ENCODE assay signal across 18 cellular contexts in genomic region chr11:47256374-47256773, GRCh38. TPM values are rescaled to one million over a fixed set of nuclear protein-coding genes. Genes with fewer than 3 reads are reported as not detected.
DNase-seq lines count a peak whose midpoint lies in the region; ATAC-seq and TF ChIP-seq lines count a peak whose summit lies in the region.
"Had no signal": no experiment of that assay in that cellular context is flagged by ENCODE, and none has a peak within 500 bp of the region (broad histone marks: within the 10 kb centered on the region; RNA-seq: fewer than 3 reads in every experiment).

No MANE protein-coding gene starts in this region.

- H3K4me3 Mint-ChIP-seq in T-helper 17 cell (no peak overlapping the region), nephron (no peak overlapping the region)
- H3K4me3 Mint-ChIP-seq in stimulated activated effector memory CD8-positive, alpha-beta T cell treated with anti-CD3 and anti-CD28 coated beads, Interleukin-12 subunit alpha, Interleukin-12 subunit beta, amount 100 ng/mL, for 72 hours, result no peak overlapping the region

- H3K27me3 Mint-ChIP-seq in T-helper 17 cell (no peaks in the 10 kb centered on the region), nephron (ENCODE audit: low read depth) (no peaks in the 10 kb centered on the region)

- ATAC-seq in T-helper 17 cell (no peak), HG02885 (IDR thresholded peaks at IDR 0.05; ENCODE audit: poor library complexity, unreplicated experiment) (no peak)
- ATAC-seq in stimulated activated effector memory CD8-positive, alpha-beta T cell treated with anti-CD3 and anti-CD28 coated beads, Interleukin-12 subunit alpha, Interleukin-12 subunit beta, amount 100 ng/mL, for 72 hours, result no peak

- POLR2A ChIA-PET in HEK293 (lab: Yijun Ruan, JAX), result interaction anchor here (1.7 kb wide), 1 partner anchor 8 kb away, joined by 9 read pairs; the partner anchor contains the start of gene ACP2

- H3K27ac ChIP-seq in HEK293 (ENCODE audit: extremely low read depth, low read depth, low read length), result no peak overlapping the region
- H3K27ac ChIP-seq: C4-2B had no signal

- H3K36me3 ChIP-seq in HEK293 (ENCODE audit: control insufficient read depth in 2 of 2, insufficient read depth in 1 of 2, low read length in 2 of 2), result peaks cover 0 to 5% of the 10 kb centered on the region in 2 experiments; a peak in 1 of 3 replicates

- H3K27ac Mint-ChIP-seq in T-helper 17 cell, result peak overlapping the region; percentile 37
- peak overlapping the region; percentile 88 to 99 (median 96) for H3K27ac Mint-ChIP-seq in nephron
- peak overlapping the region; percentile 63 for H3K27ac Mint-ChIP-seq in stimulated activated effector memory CD8-positive, alpha-beta T cell treated with anti-CD3 and anti-CD28 coated beads, Interleukin-12 subunit alpha, Interleukin-12 subunit beta, amount 100 ng/mL, for 72 hours

- TF ChIP-seq CTCF in HEK293 (tag by site-specific recombination; IDR thresholded peaks at IDR 0.05) (no peak), nephron (IDR thresholded peaks at IDR 0.05; ENCODE audit: unreplicated experiment in 3 of 3) (no peak)

- DNase-seq in T-helper 17 cell (no peak), NCI-H345 (lab: John Stamatoyannopoulos, UW) (no peak), globus pallidus (ENCODE audit: low spot score) (no peak), SKM-1 (lab: John Stamatoyannopoulos, UW; ENCODE audit: unreplicated experiment) (no peak)
- DNase-seq in stimulated activated effector memory CD8-positive, alpha-beta T cell treated with anti-CD3 and anti-CD28 coated beads, Interleukin-12 subunit alpha, Interleukin-12 subunit beta, amount 100 ng/mL, for 72 hours (ENCODE audit: low spot score in 2 of 2), result no peak
- DNase-seq: AML-193, GOT3, KG1, MV-4-11, NCI-H1694 treated with DMSO at 0.1 percent for 48 hours, NCI-H2227 treated with DMSO at 0.1 percent for 48 hours, NCI-H524, NCI-H82, SIG-M5 had no signal

- CTCF ChIA-PET in HEK293 (lab: Yijun Ruan, JAX), result interaction anchor here (1.4 kb wide), 1 partner anchor 11 kb away, joined by 4 read pairs; no protein-coding TSS in a partner anchor

- 0 out of 2 replicates have a peak, but pooled peaks cover 4% of the 10 kb centered on the region for H3K4me1 ChIP-seq in HEK293 (ENCODE audit: control insufficient read depth, insufficient read depth, low read length)

- no peaks in the 10 kb centered on the region for H3K9me3 ChIP-seq in HEK293 (ENCODE audit: control insufficient read depth, insufficient read depth, low read depth, low read length)
- no peaks in the 10 kb centered on the region for H3K9me3 ChIP-seq in T-helper 17 cell (ENCODE audit: control insufficient read depth, low read length, poor library complexity, severe bottlenecking)

- no peak overlapping the region for H3K4me3 ChIP-seq in HEK293 (ENCODE audit: low read depth, low read length)

- H3K9me3 Mint-ChIP-seq in nephron, result no peaks in the 10 kb centered on the region
- no peaks in the 10 kb centered on the region for H3K9me3 Mint-ChIP-seq in stimulated activated effector memory CD8-positive, alpha-beta T cell treated with anti-CD3 and anti-CD28 coated beads, Interleukin-12 subunit alpha, Interleukin-12 subunit beta, amount 100 ng/mL, for 72 hours

- H3K36me3 Mint-ChIP-seq in T-helper 17 cell (ENCODE audit: low read depth) (no peaks in the 10 kb centered on the region), nephron (ENCODE audit: low read depth) (no peaks in the 10 kb centered on the region)
- H3K36me3 Mint-ChIP-seq in stimulated activated effector memory CD8-positive, alpha-beta T cell treated with anti-CD3 and anti-CD28 coated beads, Interleukin-12 subunit alpha, Interleukin-12 subunit beta, amount 100 ng/mL, for 72 hours, result no peaks in the 10 kb centered on the region

- H3K4me1 Mint-ChIP-seq in T-helper 17 cell (peaks cover 10% of the 10 kb centered on the region), nephron (peaks cover 51% of the 10 kb centered on the region)
- peaks cover 13% of the 10 kb centered on the region for H3K4me1 Mint-ChIP-seq in stimulated activated effector memory CD8-positive, alpha-beta T cell treated with anti-CD3 and anti-CD28 coated beads, Interleukin-12 subunit alpha, Interleukin-12 subunit beta, amount 100 ng/mL, for 72 hours

TF ChIP-seq in HEK293, 187 proteins besides CTCF, POLR2A, EP300 and RAD21:
- TF ChIP-seq ZNF280D (tag by site-specific recombination; IDR thresholded peaks at IDR 0.05), result no peak
- 0 out of 2 replicates have a peak, but pooled peaks have one; percentile 24 for TF ChIP-seq ZNF121 (tag by site-specific recombination; IDR thresholded peaks at IDR 0.05)

RNA-seq across cellular contexts. Expression of gene NR1H3, which starts 1.4 kb away (rescaled TPM):
- total RNA-seq in T-helper 17 cell, result 1 to 10 TPM; 2.2 to 4.3 TPM

RNA-seq across cellular contexts. Expression of gene ACP2, which starts 7.8 kb away (rescaled TPM):
- total RNA-seq in T-helper 17 cell, result 10 to 100 TPM; 19.6 to 23.1 TPM

RNA-seq across cellular contexts. Expression of gene MADD, which starts 13.6 kb away (rescaled TPM):
- total RNA-seq in T-helper 17 cell, result 100 to 1,000 TPM; 155 to 209 TPM

RNA-seq across cellular contexts. Expression of gene DDB2, which starts 41.6 kb away (rescaled TPM):
- 10 to 100 TPM; 75.3 to 77.0 TPM for total RNA-seq in T-helper 17 cell

Comparison
In these comparisons a context has a peak if more than half of its experiments do, and no peak if none do; other contexts are left out.
1. H3K27ac Mint-ChIP-seq: peak in every context shown above with its lines; median percentile 96 in nephron; 63 in stimulated activated effector memory CD8-positive, alpha-beta T cell treated with anti-CD3 and anti-CD28 coated beads, Interleukin-12 subunit alpha, Interleukin-12 subunit beta, amount 100 ng/mL, for 72 hours; 37 in T-helper 17 cell.